ENCODE assay signal across 8 cellular contexts in the genomic region with DNA sequence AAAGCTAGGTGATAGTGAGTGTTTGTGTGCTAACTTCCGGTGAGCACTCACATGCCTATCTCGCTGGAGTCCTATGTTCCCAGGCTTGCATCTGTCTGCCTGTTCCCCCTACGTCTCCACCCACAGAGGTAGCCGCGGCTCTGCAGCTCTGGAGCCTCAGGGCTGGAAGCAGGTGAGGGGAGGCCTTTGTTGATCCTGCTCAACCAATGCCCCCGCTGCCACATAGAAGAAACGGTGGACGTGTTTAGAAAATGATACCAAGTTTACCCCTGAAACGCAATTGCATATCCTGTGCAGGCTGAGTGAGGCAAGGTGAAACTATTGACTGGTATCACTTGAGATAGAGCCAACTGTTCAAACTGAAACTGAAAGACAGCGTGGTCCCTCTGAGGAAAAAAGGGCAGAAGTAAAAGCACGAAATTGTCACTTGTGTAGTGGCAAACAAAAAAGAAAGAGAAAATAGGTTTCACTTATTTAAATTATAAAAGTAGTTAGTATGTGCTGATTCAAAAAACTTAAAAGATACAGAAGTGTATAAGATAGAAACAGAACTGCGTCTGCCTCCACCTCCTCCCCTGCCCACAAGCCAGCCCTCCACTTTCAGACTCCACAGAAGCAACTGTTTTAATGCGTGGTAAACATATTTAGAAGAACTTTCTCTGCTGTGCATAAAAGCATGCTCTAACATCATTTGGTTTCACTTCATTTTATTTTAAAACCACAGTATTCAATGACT. TPM values are rescaled to one million over a fixed set of nuclear protein-coding genes. Genes with fewer than 3 reads are reported as not detected.
DNase-seq lines count a peak whose midpoint lies in the region; ATAC-seq, FAIRE-seq and TF ChIP-seq lines count a peak whose summit lies in the region.

No MANE protein-coding gene starts in this region.

- no peaks in the 10 kb centered on the region for H3K9me2 ChIP-seq in OCI-LY1 (ENCODE audit: low read depth, low read length)

- H3K4me1 ChIP-seq in OCI-LY1 (ENCODE audit: insufficient read depth, low read length, severe bottlenecking) (peaks cover 18% of the 10 kb centered on the region), pancreas (peaks cover 0 to 3% (median 0%) of the 10 kb centered on the region in 3 donors), HAP-1 (no peaks in the 10 kb centered on the region)

- H3K27me3 ChIP-seq in OCI-LY1 (ENCODE audit: insufficient read depth, low read length): no peaks in the 10 kb centered on the region
- H3K27me3 ChIP-seq in pancreas: no peaks in the 10 kb centered on the region
- H3K27me3 ChIP-seq in HAP-1 (ENCODE audit: low read depth): no peaks in the 10 kb centered on the region

- H3K36me3 ChIP-seq in OCI-LY1 (ENCODE audit: insufficient read depth, low read length) (peaks cover 3% of the 10 kb centered on the region; the same call in 1 of the 2 replicates), pancreas (no peaks in the 10 kb centered on the region), HAP-1 (replicated peaks) (no peaks in the 10 kb centered on the region)

- no peak overlapping the region for H3K27ac Mint-ChIP-seq in nephron progenitor cell

- H3K27ac ChIP-seq in OCI-LY1 (ENCODE audit: low read depth, low read length, poor library complexity, severe bottlenecking): no peak overlapping the region
- H3K27ac ChIP-seq in pancreas: peak overlapping the region; percentile 23 to 91 (median 70)

- no peaks in the 10 kb centered on the region for H3F3A ChIP-seq in OCI-LY1 (ENCODE audit: insufficient read depth, low read length)

- H3K4me3 ChIP-seq in OCI-LY1 (ENCODE audit: low read depth, low read length, poor library complexity, severe bottlenecking) (peak overlapping the region; percentile 46), pancreas (peak overlapping the region in 2 of 4 donors; percentile 28 to 33), HAP-1 (no peak overlapping the region)

- H4K20me1 ChIP-seq in OCI-LY1 (ENCODE audit: insufficient read depth, low read length): no peaks in the 10 kb centered on the region

- intact Hi-C loops in pancreas (cut with DNase I): no loop called here

- in situ Hi-C loops in HAP-1 (cut with MboI; ENCODE audit: low sequenced_read_pairs): no loop called here

- TF ChIP-seq CTCF in OCI-LY1 (IDR thresholded peaks at IDR 0.05; ENCODE audit: low read length) (no peak), pancreas (IDR thresholded peaks at IDR 0.05) (no peak), nephron progenitor cell (IDR thresholded peaks at IDR 0.05) (no peak)

- 8 to 10% methylated on average over 13 of the region's 13 CpGs for WGBS in pancreas, 2 donors

- DNase-seq in activated naive CD4-positive, alpha-beta T cell treated with Interleukin-2 at 50 U/mL for 16 hours: peak; percentile 74
- DNase-seq in pancreas: peak in 4 of 6 donors; percentile 29 to 64 (median 34)
- no peak for DNase-seq in HAP-1 (ENCODE audit: low spot score in 2 of 2)
- no peak for DNase-seq in nephron progenitor cell
- DNase-seq in SK-N-DZ (ENCODE audit: low spot score): no peak

- H3K9ac ChIP-seq in OCI-LY1 (ENCODE audit: low read length): peak overlapping the region; percentile 16; the same call in 1 of the 2 replicates

- no peak overlapping the region for H3K4me3 Mint-ChIP-seq in nephron progenitor cell

- peak overlapping the region; percentile 76 for H3K4me2 ChIP-seq in OCI-LY1 (ENCODE audit: low read length)

- H3K79me2 ChIP-seq in OCI-LY1 (ENCODE audit: insufficient read depth, low read length): no peaks in the 10 kb centered on the region

- H3K27me3 Mint-ChIP-seq in nephron progenitor cell (ENCODE audit: low read depth, poor library complexity): peaks cover 7% of the 10 kb centered on the region

- H3K9me3 ChIP-seq in OCI-LY1 (ENCODE audit: low read length) (0 out of 2 replicates have a peak, but pooled peaks cover 3% of the 10 kb centered on the region), pancreas (no peaks in the 10 kb centered on the region), HAP-1 (0 out of 2 replicates have a peak, but pooled peaks cover 2% of the 10 kb centered on the region)

- FAIRE-seq in pancreas (lab: Jason Lieb, UNC): no peak

- peaks cover 17% of the 10 kb centered on the region for H3K9me3 Mint-ChIP-seq in nephron progenitor cell

- ATAC-seq in GM19025 (IDR thresholded peaks at IDR 0.05; ENCODE audit: low read depth, unreplicated experiment) (peak; percentile 98), HG02973 (IDR thresholded peaks at IDR 0.05; ENCODE audit: unreplicated experiment) (peak; percentile 89), pancreas (peak; percentile 81 to 95 (median 94))

- H3K4me1 Mint-ChIP-seq in nephron progenitor cell: peaks cover 9% of the 10 kb centered on the region

- H3K36me3 Mint-ChIP-seq in nephron progenitor cell (ENCODE audit: low read depth): peaks cover 6% of the 10 kb centered on the region

- H2AFZ ChIP-seq in OCI-LY1 (ENCODE audit: low read length): peak overlapping the region; percentile 76

RNA-seq across cellular contexts. Expression of a gene that starts 38.6 kb away (rescaled TPM):
- total RNA-seq in pancreas: 10 to 100 TPM; 11.6 to 30.0 (median 17.9) TPM
- 10 to 100 TPM; 10.6 to 26.3 TPM for polyA plus RNA-seq in pancreas
- polyA plus RNA-seq in SK-N-DZ (2014; cell fraction: cytosol; rRNA removed): 9.5 and 10.3 TPM in 2 replicates
- 8.1 and 8.4 TPM in 2 replicates for polyA plus RNA-seq in SK-N-DZ (2014; cell fraction: nucleus; rRNA removed)

Comparison
In these comparisons a context has a peak if more than half of its experiments do, and no peak if none do; other contexts are left out.
1. DNase-seq: peak in activated naive CD4-positive, alpha-beta T cell treated with Interleukin-2 at 50 U/mL for 16 hours (single experiment) and pancreas (4 of 6); none in HAP-1 (0 of 2), nephron progenitor cell (single experiment) and SK-N-DZ (single experiment).
2. Peak in every context shown above with its lines, with median percentiles within 50 percentile points of each other: ATAC-seq.